26 cellular contexts compared by ENCODE assay signal in genomic region chr22:22911327-22912134, GRCh38. TPM values are rescaled to one million over a fixed set of nuclear protein-coding genes. Genes with fewer than 3 reads are reported as not detected.
"Had no signal": no experiment of that assay in that cellular context is flagged by ENCODE, and none has a peak within 500 bp of the region (broad histone marks: within the 10 kb centered on the region; RNA-seq: fewer than 3 reads in every experiment).

No MANE protein-coding gene starts in this region.

- H3K4me3 ChIP-seq: dorsolateral prefrontal cortex, psoas muscle, stomach, vagina had no signal

- H3K9me3 Mint-ChIP-seq: activated CD4-positive, alpha-beta memory T cell treated with anti-CD3 and anti-CD28 coated beads, Interleukin-2, amount 10 ng/mL, durations not matched to agents 7 days and 5 days had no signal

- ATAC-seq: activated CD8-positive, alpha-beta memory T cell treated with anti-CD3 and anti-CD28 coated beads, Interleukin-2, amount 10 ng/mL, durations not matched to agents 7 days and 5 days; left lobe of liver; psoas muscle; right cardiac atrium; WTC11 had no signal

- FAIRE-seq: frontal cortex, keratinocyte, TTC549 had no signal

- H3K4me1 Mint-ChIP-seq: activated CD8-positive, alpha-beta memory T cell treated with anti-CD3 and anti-CD28 coated beads, Interleukin-2, amount 10 ng/mL, durations not matched to agents 7 days and 5 days; WTC11 had no signal

- H3K27me3 Mint-ChIP-seq: activated naive CD8-positive, alpha-beta T cell had no signal

- H3K36me3 ChIP-seq: stomach, vagina had no signal

- H3K9me3 ChIP-seq: psoas muscle, stomach, vagina had no signal

- H3K27ac ChIP-seq: dorsolateral prefrontal cortex, psoas muscle, stomach, vagina had no signal

- H3K4me1 ChIP-seq: psoas muscle, stomach, vagina had no signal

- H3K27ac Mint-ChIP-seq: activated CD4-positive, alpha-beta memory T cell treated with anti-CD3 and anti-CD28 coated beads, Interleukin-2, amount 10 ng/mL, durations not matched to agents 7 days and 5 days; activated CD8-positive, alpha-beta memory T cell treated with anti-CD3 and anti-CD28 coated beads, Interleukin-2, amount 10 ng/mL, durations not matched to agents 7 days and 5 days; activated naive CD8-positive, alpha-beta T cell; WTC11 had no signal

- DNase-seq: activated CD4-positive, alpha-beta memory T cell treated with anti-CD3 and anti-CD28 coated beads, Interleukin-2, amount 10 ng/mL, durations not matched to agents 7 days and 5 days; activated CD4-positive, alpha-beta T cell treated with anti-CD3 and anti-CD28 coated beads for 4 hours; activated CD8-positive, alpha-beta memory T cell treated with anti-CD3 and anti-CD28 coated beads, Interleukin-2, amount 10 ng/mL, durations not matched to agents 7 days and 5 days; dorsolateral prefrontal cortex; hypothalamus; midbrain; psoas muscle; stimulated activated CD4-positive, alpha-beta T cell treated with anti-CD3 and anti-CD28 coated beads, Interleukin-15, amount 100 ng/mL, for 24 hours; stimulated activated CD4-positive, alpha-beta T cell treated with anti-CD3 and anti-CD28 coated beads, Interleukin-2, amount 100 ng/mL, for 48 hours; stomach; trophoblast cell had no signal

- H3K27me3 ChIP-seq: dorsolateral prefrontal cortex, vagina had no signal

- H3K36me3 Mint-ChIP-seq: activated CD8-positive, alpha-beta memory T cell treated with anti-CD3 and anti-CD28 coated beads, Interleukin-2, amount 10 ng/mL, durations not matched to agents 7 days and 5 days; activated naive CD8-positive, alpha-beta T cell; WTC11 had no signal

- H3K4me3 Mint-ChIP-seq: activated CD4-positive, alpha-beta memory T cell treated with anti-CD3 and anti-CD28 coated beads, Interleukin-2, amount 10 ng/mL, durations not matched to agents 7 days and 5 days; activated CD8-positive, alpha-beta memory T cell treated with anti-CD3 and anti-CD28 coated beads, Interleukin-2, amount 10 ng/mL, durations not matched to agents 7 days and 5 days; activated naive CD8-positive, alpha-beta T cell; WTC11 had no signal

RNA-seq across cellular contexts. Expression of gene IGLL5, which starts 23.9 kb away (rescaled TPM):
- total RNA-seq: activated CD4-positive, alpha-beta memory T cell treated with anti-CD3 and anti-CD28 coated beads, Interleukin-2, amount 10 ng/mL, durations not matched to agents 7 days and 5 days; activated CD8-positive, alpha-beta memory T cell treated with anti-CD3 and anti-CD28 coated beads, Interleukin-2, amount 10 ng/mL, durations not matched to agents 7 days and 5 days; epithelial cell of proximal tubule; frontal cortex; lung microvascular endothelial cell; myocyte; osteocyte; skeletal muscle tissue; T-helper 2 cell treated with Interferon-gamma antibody and Interleukin-4, amounts not matched to agents 100 ng/mL and 5 ng/mL, for 36 hours; temporal lobe; WTC11 had no signal
- polyA plus RNA-seq: keratinocyte, right cardiac atrium had no signal
